ENCODE assay signal across 9 cellular contexts in the genomic region with DNA sequence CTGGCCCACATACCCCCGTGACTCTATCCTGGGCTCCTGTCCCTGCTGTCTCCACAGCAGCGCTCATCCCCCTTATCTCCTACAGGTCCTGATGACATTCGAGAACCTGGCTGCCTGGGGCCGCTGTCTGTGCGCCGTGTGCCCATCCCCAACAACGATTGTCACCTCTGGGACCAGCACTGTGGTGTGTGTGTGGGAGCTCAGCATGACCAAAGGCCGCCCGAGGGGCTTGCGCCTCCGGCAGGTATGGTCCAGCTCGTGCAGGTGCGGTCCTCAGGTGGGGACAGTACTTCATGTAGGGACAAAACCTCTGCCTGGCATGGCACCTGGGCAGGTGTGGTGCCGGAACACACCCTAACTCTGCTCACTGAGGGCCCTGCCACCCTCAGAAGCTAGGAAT. TPM values are rescaled to one million over a fixed set of nuclear protein-coding genes. Genes with fewer than 3 reads are reported as not detected.
"Had no signal": no experiment of that assay in that cellular context is flagged by ENCODE, and none has a peak within 500 bp of the region (broad histone marks: within the 10 kb centered on the region; RNA-seq: fewer than 3 reads in every experiment).

No MANE protein-coding gene starts in this region.

- H3K36me3 ChIP-seq: HAP-1 had no signal

- H3K9me3 ChIP-seq: HAP-1 had no signal

- FAIRE-seq: HTR-8/SVneo, K562 had no signal

- H3K9me3 Mint-ChIP-seq: GM23338 had no signal

- H3K4me1 Mint-ChIP-seq: GM23338 had no signal

- H3K4me2 ChIP-seq: GM23338 had no signal

- H3K4me1 ChIP-seq: HAP-1 had no signal

- H3K27ac Mint-ChIP-seq: GM23338, HFFc6 had no signal

- H3K4me3 ChIP-seq: GM23338, HAP-1, K562 had no signal

- H3K4me3 Mint-ChIP-seq: GM23338, HFFc6 had no signal

- H2AFZ ChIP-seq: GM23338 had no signal

- DNase-seq: H7, HFFc6, IMR-90 had no signal

- ATAC-seq: GM23338, HCT116, K562 had no signal

RNA-seq across cellular contexts. Expression of a gene that starts 30.4 kb away (rescaled TPM):
- total RNA-seq: GM23338, H7, HFFc6, HT-29, IMR-90, K562 had no signal
- polyA plus RNA-seq: GM23338, IMR-90, K562 had no signal
